Comparison of ENCODE assay signal across 8 cellular contexts in genomic region chr11:119363081-119363861, GRCh38. TPM values are rescaled to one million over a fixed set of nuclear protein-coding genes. Genes with fewer than 3 reads are reported as not detected.
DNase-seq lines count a peak whose midpoint lies in the region; ATAC-seq and TF ChIP-seq lines count a peak whose summit lies in the region.
"Had no signal": no experiment of that assay in that cellular context is flagged by ENCODE, and none has a peak within 500 bp of the region (broad histone marks: within the 10 kb centered on the region; RNA-seq: fewer than 3 reads in every experiment).

No MANE protein-coding gene starts in this region.

- H3K79me2 ChIP-seq in HCT116 (ENCODE audit: insufficient read depth, low read length) (no peaks in the 10 kb centered on the region), smooth muscle cell (ENCODE audit: low read depth) (no peaks in the 10 kb centered on the region)

- peaks cover 30% of the 10 kb centered on the region for H3K27me3 Mint-ChIP-seq in activated T-helper 2 cell treated with anti-CD3 and anti-CD28 coated beads, Interferon-gamma antibody, Interleukin-2, Interleukin-4, amounts not matched to agents 10 μg/mL and 5 μg/mL and 100 μg/mL, durations not matched to agents 14 hours and 24 hours and 36 hours (ENCODE audit: low read depth)

- H3K27ac ChIP-seq in HCT116 (ENCODE audit: low read depth, low read length) (no peak overlapping the region), smooth muscle cell (ENCODE audit: low read depth) (no peak overlapping the region)

- no TSS peak for BruUV-seq in HCT116 (replicated peaks; lab: Mats Ljungman, UMichigan)

- H3F3A ChIP-seq in smooth muscle cell (ENCODE audit: low read depth): peaks cover 4% of the 10 kb centered on the region

- no peaks in the 10 kb centered on the region for H3K9me2 ChIP-seq in HCT116 (ENCODE audit: insufficient read depth)

- H3K4me3 ChIP-seq in HCT116 (replicated peaks in 1 of 2; ENCODE audit: low read depth in 1 of 2, low read length in 2 of 2) (peak overlapping the region in 1 of 2 experiments; percentile 23; a peak in 2 of 4 replicates), smooth muscle cell (peak overlapping the region; percentile 41)

- intact Hi-C loops in HCT116 (cut with micrococcal nuclease): no loop called here
- intact Hi-C loops in activated T-helper 2 cell treated with anti-CD3 and anti-CD28 coated beads, Interferon-gamma antibody, Interleukin-2, Interleukin-4, amounts not matched to agents 10 μg/mL and 5 μg/mL and 100 μg/mL, durations not matched to agents 14 hours and 24 hours and 36 hours (cut with micrococcal nuclease): no loop called here

- peak overlapping the region; percentile 52 for H3K4me2 ChIP-seq in HCT116 (ENCODE audit: low read length)
- H3K4me2 ChIP-seq in smooth muscle cell: peak overlapping the region; percentile 84

- H3K27me3 ChIP-seq in HCT116 (ENCODE audit: insufficient read depth, low read length): peaks cover 6% of the 10 kb centered on the region; the same call in 1 of the 2 replicates
- no peaks in the 10 kb centered on the region for H3K27me3 ChIP-seq in smooth muscle cell (ENCODE audit: low read depth)

- ATAC-seq in HCT116 (no peak), HG03439 (IDR thresholded peaks at IDR 0.05; ENCODE audit: unreplicated experiment) (no peak)

- CTCF ChIA-PET in HCT116 (lab: Charles Lee): interaction anchor here (2.6 to 3.7 kb wide), 2 partner anchors 11 to 25 kb away, joined by 15 to 23 read pairs; no protein-coding TSS in a partner anchor

- DNase-seq in HCT116 (ENCODE audit: low read depth, low spot score) (no peak), islet precursor cell (peak; percentile 44), smooth muscle cell (lab: John Stamatoyannopoulos, UW; ENCODE audit: unreplicated experiment) (no peak), GM13977 (ENCODE audit: low spot score) (no peak), occipital lobe (lab: John Stamatoyannopoulos, UW) (no peak)
- DNase-seq in activated T-helper 2 cell treated with anti-CD3 and anti-CD28 coated beads, Interferon-gamma antibody, Interleukin-2, Interleukin-4, amounts not matched to agents 10 μg/mL and 5 μg/mL and 100 μg/mL, durations not matched to agents 14 hours and 24 hours and 36 hours (ENCODE audit: low spot score): no peak

- H3K36me3 ChIP-seq in HCT116 (ENCODE audit: control insufficient read depth in 1 of 2, insufficient read depth in 2 of 2, low read length in 2 of 2) (peaks cover 0 to 6% of the 10 kb centered on the region in 2 experiments; a peak in 1 of 4 replicates), smooth muscle cell (ENCODE audit: low read depth) (no peaks in the 10 kb centered on the region)

- TF ChIP-seq CTCF in HCT116 (IDR thresholded peaks at IDR 0.05 in 2 of 3, conservative IDR thresholded peaks at IDR 0.05 in 1 of 3; ENCODE audit: borderline replicate concordance in 1 of 3, insufficient read depth in 1 of 3, low read depth in 2 of 3, low read length in 2 of 3): no peak
- no peak for TF ChIP-seq CTCF in smooth muscle cell (IDR thresholded peaks at IDR 0.05; ENCODE audit: borderline replicate concordance, insufficient read depth, poor library complexity, severe bottlenecking)
- TF ChIP-seq CTCF in GM13977 (IDR thresholded peaks at IDR 0.05; ENCODE audit: extremely low read depth, insufficient read depth, missing control alignments): no peak

- TF ChIP-seq POLR2A in HCT116 (IDR thresholded peaks at IDR 0.05; ENCODE audit: borderline replicate concordance, extremely low read depth, insufficient read depth, insufficient read length): no peak

- 60% methylated on average over 43 of the region's 44 CpGs for WGBS in smooth muscle cell (ENCODE audit: low lambda C conversion rate)

- no peak overlapping the region for H3K27ac Mint-ChIP-seq in activated T-helper 2 cell treated with anti-CD3 and anti-CD28 coated beads, Interferon-gamma antibody, Interleukin-2, Interleukin-4, amounts not matched to agents 10 μg/mL and 5 μg/mL and 100 μg/mL, durations not matched to agents 14 hours and 24 hours and 36 hours

- H3K9me3 ChIP-seq in HCT116 (ENCODE audit: control insufficient read depth in 1 of 2, insufficient read depth in 1 of 2, low read depth in 1 of 2, low read length in 2 of 2) (no peaks in the 10 kb centered on the region), smooth muscle cell (replicated peaks; ENCODE audit: low read depth) (no peaks in the 10 kb centered on the region)

- no peak for TF ChIP-seq RAD21 in HCT116 (IDR thresholded peaks at IDR 0.05; ENCODE audit: low read depth)

- H3K4me1 Mint-ChIP-seq in activated T-helper 2 cell treated with anti-CD3 and anti-CD28 coated beads, Interferon-gamma antibody, Interleukin-2, Interleukin-4, amounts not matched to agents 10 μg/mL and 5 μg/mL and 100 μg/mL, durations not matched to agents 14 hours and 24 hours and 36 hours (ENCODE audit: low read depth): peaks cover 18% of the 10 kb centered on the region

- H3K9ac ChIP-seq in HCT116 (ENCODE audit: low read length): peak overlapping the region; percentile 19; the same call in 1 of the 2 replicates
- H3K9ac ChIP-seq in smooth muscle cell (ENCODE audit: low read depth): no peak overlapping the region

- RAD21 ChIA-PET in HCT116 (lab: Charles Lee; ENCODE audit: low non-redundant PET in 1 of 2, low total read pairs in 2 of 2, uncharacterized antibody in 2 of 2, unreplicated experiment in 2 of 2): no interaction called here

- no peaks in the 10 kb centered on the region for H3K9me3 Mint-ChIP-seq in activated T-helper 2 cell treated with anti-CD3 and anti-CD28 coated beads, Interferon-gamma antibody, Interleukin-2, Interleukin-4, amounts not matched to agents 10 μg/mL and 5 μg/mL and 100 μg/mL, durations not matched to agents 14 hours and 24 hours and 36 hours

- H4K20me1 ChIP-seq in HCT116 (ENCODE audit: insufficient read depth) (no peaks in the 10 kb centered on the region), smooth muscle cell (ENCODE audit: low read depth) (no peaks in the 10 kb centered on the region)

- in situ Hi-C loops in GM13977 (cut with MboI; ENCODE audit: low pct_unique_long_range_greater_than_20kb, low sequenced_read_pairs, unreplicated experiment): no loop called here

- H3K4me1 ChIP-seq in HCT116 (ENCODE audit: control insufficient read depth in 1 of 2, insufficient read depth in 2 of 2, low read length in 2 of 2): peaks cover 35 to 55% of the 10 kb centered on the region in 2 experiments
- peaks cover 18% of the 10 kb centered on the region for H3K4me1 ChIP-seq in smooth muscle cell (ENCODE audit: low read depth)

- H3K36me3 Mint-ChIP-seq in activated T-helper 2 cell treated with anti-CD3 and anti-CD28 coated beads, Interferon-gamma antibody, Interleukin-2, Interleukin-4, amounts not matched to agents 10 μg/mL and 5 μg/mL and 100 μg/mL, durations not matched to agents 14 hours and 24 hours and 36 hours (ENCODE audit: low read depth): no peaks in the 10 kb centered on the region

- POLR2A ChIA-PET in HCT116 (lab: Charles Lee): no interaction called here

- H3K4me3 Mint-ChIP-seq in activated T-helper 2 cell treated with anti-CD3 and anti-CD28 coated beads, Interferon-gamma antibody, Interleukin-2, Interleukin-4, amounts not matched to agents 10 μg/mL and 5 μg/mL and 100 μg/mL, durations not matched to agents 14 hours and 24 hours and 36 hours (ENCODE audit: low read depth): peak overlapping the region; percentile 8

- no peak overlapping the region for H2AFZ ChIP-seq in HCT116 (ENCODE audit: low read depth, low read length, poor library complexity, severe bottlenecking)
- H2AFZ ChIP-seq in smooth muscle cell (ENCODE audit: low read depth): no peak overlapping the region

TF ChIP-seq in HCT116, 20 proteins besides CTCF, POLR2A, EP300 and RAD21:
- TF ChIP-seq SIN3A (IDR thresholded peaks at IDR 0.05; ENCODE audit: low read depth) (no peak), TCF7L2 (IDR thresholded peaks at IDR 0.05; ENCODE audit: borderline replicate concordance, extremely low read depth, insufficient read depth, insufficient read length) (no peak), CEBPB (IDR thresholded peaks at IDR 0.05; ENCODE audit: low read depth) (no peak), YY1 (IDR thresholded peaks at IDR 0.05; ENCODE audit: extremely low read depth, insufficient replicate concordance, low read depth, low read length) (no peak), ATF3 (IDR thresholded peaks at IDR 0.05) (no peak)

RNA-seq across cellular contexts. Expression of gene MFRP, which starts 16.8 kb away (rescaled TPM):
- total RNA-seq in HCT116 (2021; ENCODE audit: unreplicated experiment) (not detected), smooth muscle cell (not detected in 2 replicates), occipital lobe (not detected)
- not detected in 2 replicates for polyA plus RNA-seq in HCT116 (2012)
- not detected in 2 replicates for total RNA-seq in activated T-helper 2 cell treated with anti-CD3 and anti-CD28 coated beads, Interferon-gamma antibody, Interleukin-2, Interleukin-4, amounts not matched to agents 10 μg/mL and 5 μg/mL and 100 μg/mL, durations not matched to agents 14 hours and 24 hours and 36 hours
- not detected in 2 replicates for polyA plus RNA-seq in smooth muscle cell
- total RNA-seq: RPMI7951 had no signal

RNA-seq across cellular contexts. Expression of gene USP2, which starts 18.2 kb away (rescaled TPM):
- 5.0 TPM for total RNA-seq in HCT116 (2021; ENCODE audit: unreplicated experiment)
- 3.6 and 4.0 TPM in 2 replicates for polyA plus RNA-seq in HCT116 (2012)
- total RNA-seq in activated T-helper 2 cell treated with anti-CD3 and anti-CD28 coated beads, Interferon-gamma antibody, Interleukin-2, Interleukin-4, amounts not matched to agents 10 μg/mL and 5 μg/mL and 100 μg/mL, durations not matched to agents 14 hours and 24 hours and 36 hours: 1.0 and 1.1 TPM in 2 replicates
- total RNA-seq in smooth muscle cell: 1.4 and 1.8 TPM in 2 replicates
- 0.25 and 2.5 TPM in 2 replicates for polyA plus RNA-seq in smooth muscle cell
- total RNA-seq in occipital lobe: 1.6 TPM

RNA-seq across cellular contexts. Expression of gene C1QTNF5, which starts 22.6 kb away (rescaled TPM):
- total RNA-seq in HCT116 (2021; ENCODE audit: unreplicated experiment) (not detected), smooth muscle cell (1.4 and 7.0 TPM in 2 replicates), occipital lobe (4.2 TPM)
- not detected in 2 replicates for polyA plus RNA-seq in HCT116 (2012)
- not detected in 2 replicates for total RNA-seq in activated T-helper 2 cell treated with anti-CD3 and anti-CD28 coated beads, Interferon-gamma antibody, Interleukin-2, Interleukin-4, amounts not matched to agents 10 μg/mL and 5 μg/mL and 100 μg/mL, durations not matched to agents 14 hours and 24 hours and 36 hours
- 5.2 and 7.2 TPM in 2 replicates for polyA plus RNA-seq in smooth muscle cell

RNA-seq across cellular contexts. Expression of gene RNF26, which starts 28.9 kb away (rescaled TPM):
- 45.6 TPM for total RNA-seq in HCT116 (2021; ENCODE audit: unreplicated experiment)
- 49.8 and 55.4 TPM in 2 replicates for polyA plus RNA-seq in HCT116 (2012)
- total RNA-seq in activated T-helper 2 cell treated with anti-CD3 and anti-CD28 coated beads, Interferon-gamma antibody, Interleukin-2, Interleukin-4, amounts not matched to agents 10 μg/mL and 5 μg/mL and 100 μg/mL, durations not matched to agents 14 hours and 24 hours and 36 hours: 29.9 and 32.6 TPM in 2 replicates
- total RNA-seq in smooth muscle cell: 14.6 and 16.1 TPM in 2 replicates
- 53.3 and 63.1 TPM in 2 replicates for polyA plus RNA-seq in smooth muscle cell
- 1.6 TPM for total RNA-seq in occipital lobe

RNA-seq across cellular contexts. Expression of gene MCAM, which starts 46.3 kb away (rescaled TPM):
- total RNA-seq in HCT116 (2021; ENCODE audit: unreplicated experiment): 17.4 TPM
- 18.3 and 20.6 TPM in 2 replicates for polyA plus RNA-seq in HCT116 (2012)
- total RNA-seq in activated T-helper 2 cell treated with anti-CD3 and anti-CD28 coated beads, Interferon-gamma antibody, Interleukin-2, Interleukin-4, amounts not matched to agents 10 μg/mL and 5 μg/mL and 100 μg/mL, durations not matched to agents 14 hours and 24 hours and 36 hours: 6.0 and 7.2 TPM in 2 replicates
- total RNA-seq in smooth muscle cell: 138 and 160 TPM in 2 replicates
- 30.7 and 32.1 TPM in 2 replicates for polyA plus RNA-seq in smooth muscle cell
- 10.6 TPM for total RNA-seq in occipital lobe
